In genomic region chr9:70580593-70581195, GRCh38 we compare ENCODE assay signal across 25 cellular contexts.
DNase-seq lines count a peak whose midpoint lies in the region; ATAC-seq, FAIRE-seq and TF ChIP-seq lines count a peak whose summit lies in the region.
"Had no signal": no experiment of that assay in that cellular context is flagged by ENCODE, and none has a peak within 500 bp of the region (broad histone marks: within the 10 kb centered on the region; RNA-seq: fewer than 3 reads in every experiment).

No MANE protein-coding gene starts in this region.

- H3K27ac Mint-ChIP-seq in activated naive CD8-positive, alpha-beta T cell treated with anti-CD3 and anti-CD28 coated beads, Interleukin-2, amount 50 U/mL, for 24 hours = peak overlapping the region; percentile 29
- no peak overlapping the region for H3K27ac Mint-ChIP-seq in activated naive CD8-positive, alpha-beta T cell treated with anti-CD3 and anti-CD28 coated beads for 36 hours
- no peak overlapping the region for H3K27ac Mint-ChIP-seq in T-helper 2 cell treated with Interferon-gamma antibody and Interleukin-4, amounts not matched to agents 5 μg/mL and 100 μg/mL, for 36 hours
- H3K27ac Mint-ChIP-seq: activated CD4-positive, alpha-beta T cell treated with anti-CD3 and anti-CD28 coated beads, Interleukin-2, amount 10 ng/mL, durations not matched to agents 24 days and 14 days; natural killer cell had no signal

- H3K9me3 Mint-ChIP-seq in activated naive CD8-positive, alpha-beta T cell treated with anti-CD3 and anti-CD28 coated beads, Interleukin-2, amount 50 U/mL, for 24 hours = no peaks in the 10 kb centered on the region
- no peaks in the 10 kb centered on the region for H3K9me3 Mint-ChIP-seq in activated naive CD8-positive, alpha-beta T cell treated with anti-CD3 and anti-CD28 coated beads for 36 hours
- no peaks in the 10 kb centered on the region for H3K9me3 Mint-ChIP-seq in T-helper 2 cell treated with Interferon-gamma antibody and Interleukin-4, amounts not matched to agents 5 μg/mL and 100 μg/mL, for 36 hours
- H3K9me3 Mint-ChIP-seq: CD8-positive, alpha-beta memory T cell; natural killer cell had no signal

- H3K36me3 ChIP-seq in bronchial epithelial cell (ENCODE audit: control insufficient read depth, insufficient read depth, low read length) = no peaks in the 10 kb centered on the region
- H3K36me3 ChIP-seq: HAP-1, uterus had no signal

- H3K4me1 Mint-ChIP-seq in activated naive CD8-positive, alpha-beta T cell treated with anti-CD3 and anti-CD28 coated beads, Interleukin-2, amount 50 U/mL, for 24 hours = peaks cover 10% of the 10 kb centered on the region
- peaks cover 5% of the 10 kb centered on the region for H3K4me1 Mint-ChIP-seq in activated naive CD8-positive, alpha-beta T cell treated with anti-CD3 and anti-CD28 coated beads for 36 hours
- peaks cover 6% of the 10 kb centered on the region for H3K4me1 Mint-ChIP-seq in T-helper 2 cell treated with Interferon-gamma antibody and Interleukin-4, amounts not matched to agents 5 μg/mL and 100 μg/mL, for 36 hours (ENCODE audit: low read depth)
- H3K4me1 Mint-ChIP-seq: CD8-positive, alpha-beta memory T cell; natural killer cell had no signal

- TF ChIP-seq CTCF in bronchial epithelial cell (IDR thresholded peaks at IDR 0.05; ENCODE audit: insufficient read depth, low read length, severe bottlenecking) = no peak

- H3K4me3 ChIP-seq in bronchial epithelial cell (ENCODE audit: low read depth, low read length) = no peak overlapping the region
- H3K4me3 ChIP-seq: HAP-1, K562, uterus had no signal

- H3K27me3 ChIP-seq in bronchial epithelial cell (ENCODE audit: control insufficient read depth, insufficient read depth, low read length) = peaks cover 3% of the 10 kb centered on the region
- H3K27me3 ChIP-seq: uterus had no signal

- no peak for ATAC-seq in activated naive CD8-positive, alpha-beta T cell treated with anti-CD3 and anti-CD28 coated beads, Interleukin-2, amount 50 U/mL, for 24 hours
- ATAC-seq: K562, natural killer cell had no signal

- peak; percentile 58 for FAIRE-seq in bronchial epithelial cell (lab: Jason Lieb, UNC)
- FAIRE-seq: K562 had no signal

- H3K27me3 Mint-ChIP-seq in activated naive CD8-positive, alpha-beta T cell treated with anti-CD3 and anti-CD28 coated beads, Interleukin-2, amount 50 U/mL, for 24 hours = no peaks in the 10 kb centered on the region
- no peaks in the 10 kb centered on the region for H3K27me3 Mint-ChIP-seq in activated naive CD8-positive, alpha-beta T cell treated with anti-CD3 and anti-CD28 coated beads for 36 hours
- H3K27me3 Mint-ChIP-seq in T-helper 2 cell treated with Interferon-gamma antibody and Interleukin-4, amounts not matched to agents 5 μg/mL and 100 μg/mL, for 36 hours (ENCODE audit: low read depth) = no peaks in the 10 kb centered on the region
- H3K27me3 Mint-ChIP-seq: activated CD4-positive, alpha-beta T cell treated with anti-CD3 and anti-CD28 coated beads, Interleukin-2, amount 10 ng/mL, durations not matched to agents 24 days and 14 days had no signal

- DNase-seq in activated naive CD8-positive, alpha-beta T cell treated with anti-CD3 and anti-CD28 coated beads, Interleukin-2, amount 50 U/mL, for 24 hours = no peak
- DNase-seq in activated naive CD8-positive, alpha-beta T cell treated with anti-CD3 and anti-CD28 coated beads for 36 hours = no peak
- DNase-seq in NOMO-1 treated with dmso at 0.1 percent for 144 hours (lab: John Stamatoyannopoulos, UW; ENCODE audit: unreplicated experiment) = peak; percentile 35
- DNase-seq in bronchial epithelial cell (ENCODE audit: low read depth) = no peak
- DNase-seq in NCI-H1048 (lab: John Stamatoyannopoulos, UW) = no peak
- no peak for DNase-seq in AG08396 (ENCODE audit: low spot score)
- DNase-seq in T-helper 2 cell treated with Interferon-gamma antibody and Interleukin-4, amounts not matched to agents 5 μg/mL and 100 μg/mL, for 36 hours (ENCODE audit: low spot score) = no peak
- DNase-seq in NCI-H2171 treated with DMSO at 0.1 percent for 48 hours (lab: John Stamatoyannopoulos, UW) = no peak
- DNase-seq: 8988T; activated CD4-positive, alpha-beta T cell treated with anti-CD3 and anti-CD28 coated beads, Interleukin-2, amount 10 ng/mL, durations not matched to agents 24 days and 14 days; activated gamma-delta T cell; activated T-cell treated with anti-CD3 and anti-CD28 coated beads, Interleukin-2, amount 50 U/mL, for 1 hour; CD8-positive, alpha-beta memory T cell; DMS153; effector CD4-positive, alpha-beta T cell; midbrain; MM.1S; natural killer cell; NCI-H1694 treated with DMSO at 0.1 percent for 48 hours; NCI-H510A treated with DMSO at 0.1 percent for 48 hours; occipital lobe; stimulated activated naive CD4-positive, alpha-beta T cell treated with Interleukin-2 at 50 U/mL for 16 hours; uterus had no signal

- no peaks in the 10 kb centered on the region for H3K36me3 Mint-ChIP-seq in activated naive CD8-positive, alpha-beta T cell treated with anti-CD3 and anti-CD28 coated beads, Interleukin-2, amount 50 U/mL, for 24 hours (ENCODE audit: low read depth)
- no peaks in the 10 kb centered on the region for H3K36me3 Mint-ChIP-seq in activated naive CD8-positive, alpha-beta T cell treated with anti-CD3 and anti-CD28 coated beads for 36 hours
- H3K36me3 Mint-ChIP-seq in T-helper 2 cell treated with Interferon-gamma antibody and Interleukin-4, amounts not matched to agents 5 μg/mL and 100 μg/mL, for 36 hours (ENCODE audit: low read depth) = no peaks in the 10 kb centered on the region
- H3K36me3 Mint-ChIP-seq: CD8-positive, alpha-beta memory T cell; natural killer cell had no signal

- H3K4me3 Mint-ChIP-seq in activated naive CD8-positive, alpha-beta T cell treated with anti-CD3 and anti-CD28 coated beads, Interleukin-2, amount 50 U/mL, for 24 hours = no peak overlapping the region
- no peak overlapping the region for H3K4me3 Mint-ChIP-seq in activated naive CD8-positive, alpha-beta T cell treated with anti-CD3 and anti-CD28 coated beads for 36 hours
- no peak overlapping the region for H3K4me3 Mint-ChIP-seq in T-helper 2 cell treated with Interferon-gamma antibody and Interleukin-4, amounts not matched to agents 5 μg/mL and 100 μg/mL, for 36 hours
- H3K4me3 Mint-ChIP-seq: activated CD4-positive, alpha-beta T cell treated with anti-CD3 and anti-CD28 coated beads, Interleukin-2, amount 10 ng/mL, durations not matched to agents 24 days and 14 days; CD8-positive, alpha-beta memory T cell; natural killer cell had no signal
